Comparison of ENCODE assay signal across 1 cellular context in genomic region chr12:26832817-26833691, GRCh38.
TF ChIP-seq lines count a peak whose summit lies in the region.

TSS of gene ITPR2 (minus strand) at chr12:26833194. CDS start at chr12:26832781, 413 bp downstream.

TF ChIP-seq in K562, 482 proteins besides CTCF, POLR2A, EP300 and RAD21 (continued from another document):
- no peak for TF ChIP-seq ZNF518B (CRISPR knock-in tag; IDR thresholded peaks at IDR 0.05)
- no peak for TF ChIP-seq WHSC1 (IDR thresholded peaks at IDR 0.05; ENCODE audit: low read length)
- TF ChIP-seq SREBF1 (IDR thresholded peaks at IDR 0.05; ENCODE audit: borderline replicate concordance, low read depth, low read length) = no peak
- TF ChIP-seq, protein P1, sequence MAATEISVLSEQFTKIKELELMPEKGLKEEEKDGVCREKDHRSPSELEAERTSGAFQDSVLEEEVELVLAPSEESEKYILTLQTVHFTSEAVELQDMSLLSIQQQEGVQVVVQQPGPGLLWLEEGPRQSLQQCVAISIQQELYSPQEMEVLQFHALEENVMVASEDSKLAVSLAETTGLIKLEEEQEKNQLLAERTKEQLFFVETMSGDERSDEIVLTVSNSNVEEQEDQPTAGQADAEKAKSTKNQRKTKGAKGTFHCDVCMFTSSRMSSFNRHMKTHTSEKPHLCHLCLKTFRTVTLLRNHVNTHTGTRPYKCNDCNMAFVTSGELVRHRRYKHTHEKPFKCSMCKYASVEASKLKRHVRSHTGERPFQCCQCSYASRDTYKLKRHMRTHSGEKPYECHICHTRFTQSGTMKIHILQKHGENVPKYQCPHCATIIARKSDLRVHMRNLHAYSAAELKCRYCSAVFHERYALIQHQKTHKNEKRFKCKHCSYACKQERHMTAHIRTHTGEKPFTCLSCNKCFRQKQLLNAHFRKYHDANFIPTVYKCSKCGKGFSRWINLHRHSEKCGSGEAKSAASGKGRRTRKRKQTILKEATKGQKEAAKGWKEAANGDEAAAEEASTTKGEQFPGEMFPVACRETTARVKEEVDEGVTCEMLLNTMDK (IDR thresholded peaks at IDR 0.05; ENCODE audit: borderline replicate concordance, insufficient read depth, low read depth, low read length, poor library complexity, severe bottlenecking) = peak; percentile 58
- TF ChIP-seq TARDBP (IDR thresholded peaks at IDR 0.05) = no peak
- TF ChIP-seq, protein P2, sequence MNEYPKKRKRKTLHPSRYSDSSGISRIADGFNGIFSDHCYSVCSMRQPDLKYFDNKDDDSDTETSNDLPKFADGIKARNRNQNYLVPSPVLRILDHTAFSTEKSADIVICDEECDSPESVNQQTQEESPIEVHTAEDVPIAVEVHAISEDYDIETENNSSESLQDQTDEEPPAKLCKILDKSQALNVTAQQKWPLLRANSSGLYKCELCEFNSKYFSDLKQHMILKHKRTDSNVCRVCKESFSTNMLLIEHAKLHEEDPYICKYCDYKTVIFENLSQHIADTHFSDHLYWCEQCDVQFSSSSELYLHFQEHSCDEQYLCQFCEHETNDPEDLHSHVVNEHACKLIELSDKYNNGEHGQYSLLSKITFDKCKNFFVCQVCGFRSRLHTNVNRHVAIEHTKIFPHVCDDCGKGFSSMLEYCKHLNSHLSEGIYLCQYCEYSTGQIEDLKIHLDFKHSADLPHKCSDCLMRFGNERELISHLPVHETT (CRISPR knock-in tag; conservative IDR thresholded peaks at IDR 0.05 in 1 of 2, IDR thresholded peaks at IDR 0.05 in 1 of 2) = 0 out of 4 replicates have a peak, but pooled peaks of 1 of the 2 experiments have one; percentile 43
- TF ChIP-seq, protein P3, sequence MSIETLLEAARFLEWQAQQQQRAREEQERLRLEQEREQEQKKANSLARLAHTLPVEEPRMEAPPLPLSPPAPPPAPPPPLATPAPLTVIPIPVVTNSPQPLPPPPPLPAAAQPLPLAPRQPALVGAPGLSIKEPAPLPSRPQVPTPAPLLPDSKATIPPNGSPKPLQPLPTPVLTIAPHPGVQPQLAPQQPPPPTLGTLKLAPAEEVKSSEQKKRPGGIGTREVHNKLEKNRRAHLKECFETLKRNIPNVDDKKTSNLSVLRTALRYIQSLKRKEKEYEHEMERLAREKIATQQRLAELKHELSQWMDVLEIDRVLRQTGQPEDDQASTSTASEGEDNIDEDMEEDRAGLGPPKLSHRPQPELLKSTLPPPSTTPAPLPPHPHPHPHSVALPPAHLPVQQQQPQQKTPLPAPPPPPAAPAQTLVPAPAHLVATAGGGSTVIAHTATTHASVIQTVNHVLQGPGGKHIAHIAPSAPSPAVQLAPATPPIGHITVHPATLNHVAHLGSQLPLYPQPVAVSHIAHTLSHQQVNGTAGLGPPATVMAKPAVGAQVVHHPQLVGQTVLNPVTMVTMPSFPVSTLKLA (conservative IDR thresholded peaks at IDR 0.05) = no peak
- no peak for TF ChIP-seq BACH1 (tag; IDR thresholded peaks at IDR 0.05)
- TF ChIP-seq RBBP5 (IDR thresholded peaks at IDR 0.05; ENCODE audit: borderline replicate concordance, insufficient read depth, low read length, poor library complexity, severe bottlenecking) = peak; percentile 60
- no peak for TF ChIP-seq PHF20 (IDR thresholded peaks at IDR 0.05; ENCODE audit: partially characterized antibody)
- TF ChIP-seq ATF6 (CRISPR knock-in tag; IDR thresholded peaks at IDR 0.05) = no peak
- TF ChIP-seq ZNF274 (IDR thresholded peaks at IDR 0.05; ENCODE audit: borderline replicate concordance, low read depth, low read length) = no peak
- TF ChIP-seq RNF219 (CRISPR knock-in tag; IDR thresholded peaks at IDR 0.05) = no peak
- TF ChIP-seq, protein P4, sequence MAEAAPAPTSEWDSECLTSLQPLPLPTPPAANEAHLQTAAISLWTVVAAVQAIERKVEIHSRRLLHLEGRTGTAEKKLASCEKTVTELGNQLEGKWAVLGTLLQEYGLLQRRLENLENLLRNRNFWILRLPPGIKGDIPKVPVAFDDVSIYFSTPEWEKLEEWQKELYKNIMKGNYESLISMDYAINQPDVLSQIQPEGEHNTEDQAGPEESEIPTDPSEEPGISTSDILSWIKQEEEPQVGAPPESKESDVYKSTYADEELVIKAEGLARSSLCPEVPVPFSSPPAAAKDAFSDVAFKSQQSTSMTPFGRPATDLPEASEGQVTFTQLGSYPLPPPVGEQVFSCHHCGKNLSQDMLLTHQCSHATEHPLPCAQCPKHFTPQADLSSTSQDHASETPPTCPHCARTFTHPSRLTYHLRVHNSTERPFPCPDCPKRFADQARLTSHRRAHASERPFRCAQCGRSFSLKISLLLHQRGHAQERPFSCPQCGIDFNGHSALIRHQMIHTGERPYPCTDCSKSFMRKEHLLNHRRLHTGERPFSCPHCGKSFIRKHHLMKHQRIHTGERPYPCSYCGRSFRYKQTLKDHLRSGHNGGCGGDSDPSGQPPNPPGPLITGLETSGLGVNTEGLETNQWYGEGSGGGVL (CRISPR knock-in tag; IDR thresholded peaks at IDR 0.05) = no peak
- no peak for TF ChIP-seq MXI1 (IDR thresholded peaks at IDR 0.05; ENCODE audit: low read depth, low read length)
- 0 out of 2 replicates have a peak, but pooled peaks have one; percentile 29 for TF ChIP-seq ZBTB9 (CRISPR knock-in tag; IDR thresholded peaks at IDR 0.05)
- no peak for TF ChIP-seq SRF (CRISPR knock-in tag; IDR thresholded peaks at IDR 0.05)
- no peak for TF ChIP-seq MAFK (IDR thresholded peaks at IDR 0.05; ENCODE audit: low read length)
- TF ChIP-seq KAT7 (CRISPR knock-in tag; IDR thresholded peaks at IDR 0.05; ENCODE audit: borderline replicate concordance) = peak; percentile 17; the same call in 1 of the 2 replicates
- no peak for TF ChIP-seq MYBL2 (IDR thresholded peaks at IDR 0.05; ENCODE audit: low read depth)
- TF ChIP-seq MYBL2 (CRISPR knock-in tag; IDR thresholded peaks at IDR 0.05; ENCODE audit: borderline replicate concordance) = no peak
- no peak for TF ChIP-seq ARID2 (IDR thresholded peaks at IDR 0.05)
- no peak for TF ChIP-seq SIX5 (IDR thresholded peaks at IDR 0.05; ENCODE audit: borderline replicate concordance in 1 of 2, insufficient read depth in 1 of 2, low read depth in 1 of 2, low read length in 2 of 2)
